Comparison of ENCODE assay signal across 1 cellular context in genomic region chr18:31795747-31796146, GRCh38.
TF ChIP-seq lines count a peak whose summit lies in the region.

No MANE protein-coding gene starts in this region.

TF ChIP-seq in HepG2, 621 proteins besides CTCF, POLR2A, EP300 and RAD21 (continued from another document):
- TF ChIP-seq POGK (CRISPR knock-in tag; conservative IDR thresholded peaks at IDR 0.05) (no peak), DBP (CRISPR knock-in tag; IDR thresholded peaks at IDR 0.05; ENCODE audit: not compliant biosample characterization) (no peak), HNF1B (CRISPR knock-in tag; IDR thresholded peaks at IDR 0.05) (no peak), ZSCAN12 (CRISPR knock-in tag; IDR thresholded peaks at IDR 0.05) (no peak), NR2F1 (CRISPR knock-in tag; IDR thresholded peaks at IDR 0.05) (no peak), CREB1 (IDR thresholded peaks at IDR 0.05) (peak; percentile 82), CREB1 (CRISPR knock-in tag; IDR thresholded peaks at IDR 0.05) (no peak)
TF ChIP-seq in HepG2: peak in this region for 2.
